Comparison of ENCODE assay signal across 8 cellular contexts in the genomic region with DNA sequence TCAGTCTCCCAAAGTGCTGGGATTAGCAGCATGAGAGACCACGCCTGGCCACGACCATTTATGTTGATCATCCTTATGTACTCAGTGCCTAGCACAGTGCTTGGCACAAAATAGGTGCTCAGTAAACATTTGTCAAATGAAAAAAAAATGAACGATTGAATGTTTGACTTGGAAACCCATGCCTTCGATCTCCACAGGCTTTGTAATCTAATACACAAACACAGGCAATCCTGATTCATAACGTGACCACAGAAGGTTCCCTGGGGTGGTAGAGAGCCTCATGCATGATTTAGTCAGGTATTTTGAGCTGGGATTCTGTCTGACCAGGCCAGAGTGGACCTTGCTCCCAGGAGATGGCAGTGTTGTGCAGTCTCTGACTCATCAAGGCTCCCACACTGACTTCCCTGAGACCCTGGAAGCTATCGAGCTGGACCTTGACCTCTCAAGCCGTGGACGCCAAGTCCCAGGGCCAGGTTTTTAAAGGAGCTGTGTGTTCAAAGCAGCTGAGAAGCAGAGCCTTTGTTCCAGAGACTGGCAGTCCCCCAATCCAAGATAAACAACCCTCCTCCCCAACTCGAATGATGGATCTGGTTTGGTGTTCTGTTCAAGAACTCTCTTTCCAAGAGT.
DNase-seq lines count a peak whose midpoint lies in the region; ATAC-seq, FAIRE-seq and TF ChIP-seq lines count a peak whose summit lies in the region.

No MANE protein-coding gene starts in this region.

- H3K27me3 Mint-ChIP-seq in T-cell, result no peaks in the 10 kb centered on the region

- no peak for TF ChIP-seq POLR2A in esophagus muscularis mucosa (IDR thresholded peaks at IDR 0.05; ENCODE audit: low read depth)

- H3K27me3 ChIP-seq in esophagus muscularis mucosa, result no peaks in the 10 kb centered on the region

- H3K9me3 ChIP-seq in esophagus muscularis mucosa, result no peaks in the 10 kb centered on the region

- intact Hi-C loops in esophagus muscularis mucosa (cut with DNase I), result no loop called here

- H3K4me3 ChIP-seq in esophagus muscularis mucosa, result no peak overlapping the region

- no peaks in the 10 kb centered on the region for H3K9me3 Mint-ChIP-seq in T-cell

- no peaks in the 10 kb centered on the region for H3K36me3 Mint-ChIP-seq in T-cell

- no peaks in the 10 kb centered on the region for H3K36me3 ChIP-seq in esophagus muscularis mucosa

- FAIRE-seq in GM18507 (lab: Jason Lieb, UNC), result peak; percentile 64

- 45% methylated on average over 7 of the region's 9 CpGs for WGBS in esophagus muscularis mucosa

- H3K27ac ChIP-seq in RWPE1, result no peak overlapping the region
- peak overlapping the region in 2 of 4 donors; percentile 16 to 51 for H3K27ac ChIP-seq in esophagus muscularis mucosa (replicated peaks in 1 of 4)

- H3K27ac Mint-ChIP-seq in T-cell, result no peak overlapping the region

- POLR2A ChIA-PET in RWPE1 (lab: Yijun Ruan, JAX; ENCODE audit: low non-redundant PET) (no interaction called here), T-cell (lab: Charles Lee) (no interaction called here)

- H3K4me1 ChIP-seq in esophagus muscularis mucosa, result peaks cover 0 to 24% (median 15%) of the 10 kb centered on the region in 4 donors

- no peak for TF ChIP-seq EP300 in esophagus muscularis mucosa (IDR thresholded peaks at IDR 0.05)

- H3K4me3 Mint-ChIP-seq in T-cell, result no peak overlapping the region

- TF ChIP-seq CTCF in RWPE1 (conservative IDR thresholded peaks at IDR 0.05; ENCODE audit: low read depth), result no peak; the same call in 1 of the 2 replicates
- peak; percentile 50 to 65 (median 53) for TF ChIP-seq CTCF in esophagus muscularis mucosa (IDR thresholded peaks at IDR 0.05)

- ATAC-seq in HG03097 (IDR thresholded peaks at IDR 0.05; ENCODE audit: low FRiP score, unreplicated experiment) (no peak), T-cell (replicated peaks in 1 of 4) (no peak)

- CTCF ChIA-PET in RWPE1 (lab: Yijun Ruan, JAX) (interaction anchor here (0.6 to 1.1 kb wide), 4 partner anchors 18 to 152 kb away, joined by 3 to 4 read pairs (median 3); no protein-coding TSS in a partner anchor), T-cell (lab: Charles Lee) (interaction anchor here (0.6 to 1.2 kb wide), 2 partner anchors 567 to 574 kb away, joined by 3 read pairs; no protein-coding TSS in a partner anchor)

- H3K4me1 Mint-ChIP-seq in T-cell, result no peaks in the 10 kb centered on the region

- DNase-seq in AG08396 (ENCODE audit: low spot score) (peak; percentile 84), GM18507 (ENCODE audit: extremely low spot score, insufficient read length, low read depth) (peak; percentile 17), HK-2 (ENCODE audit: unreplicated experiment) (peak; percentile 84), RWPE1 (ENCODE audit: low spot score) (peak; percentile 66), esophagus muscularis mucosa (ENCODE audit: extremely low spot score) (peak; percentile 94), myocyte (ENCODE audit: low read depth) (peak; percentile 89), T-cell (no peak)

Comparison
In these comparisons a context has a peak if more than half of its experiments do, and no peak if none do; other contexts are left out.
1. DNase-seq: peak in AG08396 (single experiment), GM18507 (single experiment), HK-2 (single experiment), RWPE1 (single experiment), esophagus muscularis mucosa (single experiment) and myocyte (single experiment); none in T-cell (0 of 34).